Comparison of ENCODE assay signal across 20 cellular contexts in the genomic region with DNA sequence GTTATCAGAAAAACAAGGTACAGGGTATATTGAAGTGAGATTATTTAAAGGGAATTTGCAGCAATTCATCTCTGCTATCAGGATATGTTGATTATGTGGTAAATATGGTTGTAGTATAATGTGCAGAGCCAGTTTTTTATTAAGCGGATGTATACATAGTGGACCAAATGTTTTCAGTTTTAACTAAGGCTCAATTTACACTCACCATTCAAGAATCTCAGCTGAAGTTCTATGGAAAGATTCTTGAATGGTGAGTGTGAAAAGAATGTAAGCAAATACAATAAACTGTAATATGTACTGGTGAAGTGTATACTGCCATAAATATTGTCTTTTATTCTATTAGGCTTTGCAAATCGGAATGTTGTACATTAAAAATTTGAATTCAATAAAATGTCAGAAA.
"Had no signal": no experiment of that assay in that cellular context is flagged by ENCODE, and none has a peak within 500 bp of the region (broad histone marks: within the 10 kb centered on the region; RNA-seq: fewer than 3 reads in every experiment).

No MANE protein-coding gene starts in this region.

- ATAC-seq: activated CD8-positive, alpha-beta T cell treated with anti-CD3 and anti-CD28 coated beads, Interleukin-2, amount 10 ng/mL, durations not matched to agents 7 days and 5 days; body of pancreas; SK-N-SH treated with all-trans-retinoic acid at 6 μM for 48 hours; WTC11 had no signal

- H3K4me3 ChIP-seq: adrenal gland, body of pancreas, SJSA1 had no signal

- H3K36me3 ChIP-seq: adrenal gland, SJSA1 had no signal

- H3K4me1 ChIP-seq: adrenal gland, body of pancreas, SJSA1 had no signal

- DNase-seq: activated CD4-positive, alpha-beta T cell treated with anti-CD3 and anti-CD28 coated beads for 48 hours; activated CD4-positive, alpha-beta T cell treated with anti-CD3 and anti-CD28 coated beads, Interleukin-2, amount 50 U/mL, for 4 hours; activated CD4-positive, CD25-positive, alpha-beta regulatory T cell treated with anti-CD3 and anti-CD28 coated beads, Interleukin-2, amount 50 U/mL, for 72 hours; activated CD8-positive, alpha-beta memory T cell treated with anti-CD3 and anti-CD28 coated beads, Interleukin-2, amount 50 U/mL, for 48 hours; activated CD8-positive, alpha-beta T cell treated with anti-CD3 and anti-CD28 coated beads, Interleukin-2, amount 10 ng/mL, durations not matched to agents 7 days and 5 days; activated naive CD4-positive, alpha-beta T cell treated with anti-CD3 and anti-CD28 coated beads, Interleukin-2, amount 50 U/mL, for 16 hours; activated naive CD8-positive, alpha-beta T cell treated with anti-CD3 and anti-CD28 coated beads, Interleukin-2, amount 10 ng/mL, durations not matched to agents 7 days and 5 days; activated T-cell treated with anti-CD3 and anti-CD28 coated beads, Interleukin-2, amount 50 U/mL, for 1 hour; adrenal gland; anterior cingulate cortex; body of pancreas; MM.1S; NCI-H146; NCI-H1930; NCI-H2107; NCI-H510A treated with DMSO at 0.1 percent for 48 hours; Right ventricle myocardium superior had no signal

- H3K27me3 ChIP-seq: adrenal gland, body of pancreas, SJSA1 had no signal

- H3K9me3 ChIP-seq: adrenal gland, body of pancreas, SJSA1 had no signal
